16 cellular contexts compared by ENCODE assay signal in the genomic region with DNA sequence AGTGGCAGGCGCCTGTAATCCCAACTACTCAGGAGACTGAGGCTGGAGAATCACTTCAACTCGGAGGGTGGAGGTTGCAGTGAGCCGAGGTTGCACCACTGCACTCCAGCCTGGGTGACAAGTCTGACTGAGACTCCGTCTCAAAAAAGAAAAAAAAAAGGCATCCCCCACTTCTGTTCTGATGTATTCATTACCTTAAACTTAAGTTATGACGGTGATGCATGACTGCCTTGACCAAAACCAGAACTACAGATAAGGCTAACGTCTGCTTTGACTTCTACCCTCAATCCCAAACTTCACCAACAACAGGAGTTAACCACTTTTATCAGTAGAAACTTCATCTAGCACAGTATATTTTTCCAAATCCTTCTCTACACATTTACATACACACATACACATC. TPM values are rescaled to one million over a fixed set of nuclear protein-coding genes. Genes with fewer than 3 reads are reported as not detected.
DNase-seq lines count a peak whose midpoint lies in the region; ATAC-seq and TF ChIP-seq lines count a peak whose summit lies in the region.
"Had no signal": no experiment of that assay in that cellular context is flagged by ENCODE, and none has a peak within 500 bp of the region (broad histone marks: within the 10 kb centered on the region; RNA-seq: fewer than 3 reads in every experiment).

No MANE protein-coding gene starts in this region.

- no peak overlapping the region for H3K4me3 ChIP-seq in OCI-LY3 (ENCODE audit: low read length)
- H3K4me3 ChIP-seq in SJCRH30 = no peak overlapping the region
- H3K4me3 ChIP-seq: BLaER1 treated with 17β-estradiol and CSF1 and Interleukin-3, amounts not matched to agents 10 nM and 100 nM had no signal

- H2AFZ ChIP-seq in OCI-LY3 (ENCODE audit: low read depth, low read length) = no peak overlapping the region

- no peaks in the 10 kb centered on the region for H3K27me3 Mint-ChIP-seq in stimulated activated memory B cell treated with anti-CD40 and anti-IgM and Interleukin-4, amounts not matched to agents 10 μg/mL and 1 μg/mL and 100 μg/mL, for 72 hours

- no peaks in the 10 kb centered on the region for H3K27me3 ChIP-seq in OCI-LY3 (ENCODE audit: low read depth, low read length)
- no peaks in the 10 kb centered on the region for H3K27me3 ChIP-seq in SJCRH30

- H3K4me1 Mint-ChIP-seq in stimulated activated memory B cell treated with anti-CD40 and anti-IgM and Interleukin-4, amounts not matched to agents 10 μg/mL and 1 μg/mL and 100 μg/mL, for 72 hours = peaks cover 45% of the 10 kb centered on the region

- peak overlapping the region; percentile 2 for H3K4me3 Mint-ChIP-seq in stimulated activated memory B cell treated with anti-CD40 and anti-IgM and Interleukin-4, amounts not matched to agents 10 μg/mL and 1 μg/mL and 100 μg/mL, for 72 hours
- H3K4me3 Mint-ChIP-seq: CD4-positive, alpha-beta T cell; CD8-positive, alpha-beta T cell had no signal

- DNase-seq in NCI-H1417 (lab: John Stamatoyannopoulos, UW) (no peak), SJCRH30 (no peak), Right ventricle myocardium inferior (ENCODE audit: missing footprints) (no peak)
- DNase-seq: 8988T; ACHN; Caco-2; Calu3; CD4-positive, alpha-beta T cell; CD8-positive, alpha-beta T cell; DMS79 treated with DMSO at 0.1 percent for 48 hours; GF-D8 had no signal

- H3K27ac Mint-ChIP-seq in stimulated activated memory B cell treated with anti-CD40 and anti-IgM and Interleukin-4, amounts not matched to agents 10 μg/mL and 1 μg/mL and 100 μg/mL, for 72 hours = peak overlapping the region; percentile 2
- H3K27ac Mint-ChIP-seq: CD4-positive, alpha-beta T cell; CD8-positive, alpha-beta T cell had no signal

- H3K4me2 ChIP-seq in OCI-LY3 (ENCODE audit: low read length) = peak overlapping the region; percentile 42
- H3K4me2 ChIP-seq: BLaER1 treated with 17β-estradiol and CSF1 and Interleukin-3, amounts not matched to agents 10 nM and 100 nM had no signal

- H3K36me3 ChIP-seq in OCI-LY3 (replicated peaks; ENCODE audit: low read depth, low read length) (peaks cover 73% of the 10 kb centered on the region), SJCRH30 (no peaks in the 10 kb centered on the region)
- H3K36me3 ChIP-seq: BLaER1 treated with 17β-estradiol and CSF1 and Interleukin-3, amounts not matched to agents 10 nM and 100 nM had no signal

- H3K4me1 ChIP-seq in OCI-LY3 (ENCODE audit: low read length) = peaks cover 57% of the 10 kb centered on the region
- H3K4me1 ChIP-seq in SJCRH30 = no peaks in the 10 kb centered on the region
- H3K4me1 ChIP-seq: Caco-2 had no signal

- intact Hi-C loops in Right ventricle myocardium inferior (cut with DNase I) = no loop called here

- H3K9me3 Mint-ChIP-seq in stimulated activated memory B cell treated with anti-CD40 and anti-IgM and Interleukin-4, amounts not matched to agents 10 μg/mL and 1 μg/mL and 100 μg/mL, for 72 hours = no peaks in the 10 kb centered on the region
- H3K9me3 Mint-ChIP-seq: CD4-positive, alpha-beta T cell; CD8-positive, alpha-beta T cell had no signal

- H3K79me2 ChIP-seq in OCI-LY3 (ENCODE audit: low read length) = peaks cover 22% of the 10 kb centered on the region

- no peaks in the 10 kb centered on the region for H4K20me1 ChIP-seq in OCI-LY3 (ENCODE audit: insufficient read depth, low read length)

- TF ChIP-seq CTCF in OCI-LY3 (IDR thresholded peaks at IDR 0.05; ENCODE audit: low read depth, low read length) = no peak

- H3K9me3 ChIP-seq in OCI-LY3 (ENCODE audit: insufficient read depth, low read length) (no peaks in the 10 kb centered on the region), SJCRH30 (replicated peaks) (no peaks in the 10 kb centered on the region)
- H3K9me3 ChIP-seq: BLaER1 treated with 17β-estradiol and CSF1 and Interleukin-3, amounts not matched to agents 10 nM and 100 nM; Caco-2 had no signal

- H3K36me3 Mint-ChIP-seq in stimulated activated memory B cell treated with anti-CD40 and anti-IgM and Interleukin-4, amounts not matched to agents 10 μg/mL and 1 μg/mL and 100 μg/mL, for 72 hours = peaks cover 45% of the 10 kb centered on the region
- H3K36me3 Mint-ChIP-seq: CD8-positive, alpha-beta T cell had no signal

- no peak overlapping the region for H3K9ac ChIP-seq in OCI-LY3 (ENCODE audit: low read length)
- H3K9ac ChIP-seq: BLaER1 treated with 17β-estradiol and CSF1 and Interleukin-3, amounts not matched to agents 10 nM and 100 nM had no signal

- H3K27ac ChIP-seq in OCI-LY3 (ENCODE audit: low read length) (peak overlapping the region; percentile 29; the same call in 1 of the 2 replicates), SJCRH30 (no peak overlapping the region)
- H3K27ac ChIP-seq: BLaER1 treated with 17β-estradiol and CSF1 and Interleukin-3, amounts not matched to agents 10 nM and 100 nM; C4-2B had no signal

- peak; percentile 55 for ATAC-seq in stimulated activated memory B cell treated with anti-CD40 and anti-IgM and Interleukin-4, amounts not matched to agents 10 μg/mL and 1 μg/mL and 100 μg/mL, for 72 hours
- no peak for ATAC-seq in Right ventricle myocardium inferior
- ATAC-seq: CD8-positive, alpha-beta T cell had no signal

RNA-seq across cellular contexts. Expression of gene HTR3A, which starts 9.9 kb away (rescaled TPM):
- not detected in 2 replicates for total RNA-seq in SJCRH30 (2014; rRNA removed; shearing (Covaris generic))
- not detected for total RNA-seq in Right ventricle myocardium inferior
- total RNA-seq: A673; Caco-2; Calu3; CD4-positive, alpha-beta T cell; CD8-positive, alpha-beta T cell had no signal
